Comparison of ENCODE assay signal across 20 cellular contexts in the genomic region with DNA sequence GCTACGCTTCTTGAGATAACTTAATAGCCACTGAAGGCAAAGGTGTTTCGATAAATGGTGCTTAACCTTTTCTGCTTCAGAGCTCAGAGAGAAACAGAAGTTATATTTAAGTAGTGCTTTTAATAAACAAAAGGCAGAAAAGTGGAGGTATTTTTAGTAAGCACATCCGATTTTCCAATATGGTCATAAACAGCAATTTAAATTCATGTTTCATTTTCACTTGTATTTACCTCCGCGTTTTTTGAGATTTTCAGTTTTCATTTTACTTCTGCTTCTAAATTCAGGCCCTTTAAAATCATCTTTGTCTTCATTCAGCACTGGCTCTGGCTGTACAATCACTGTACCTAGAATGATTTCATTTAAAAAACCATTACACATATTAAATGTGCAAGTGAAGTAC.
A peak's percentile ranks its signal among the peaks of the same experiment; 100 is the strongest.
DNase-seq lines count a peak whose midpoint lies in the region; ATAC-seq and TF ChIP-seq lines count a peak whose summit lies in the region.
"Had no signal": no experiment of that assay in that cellular context is flagged by ENCODE, and none has a peak within 500 bp of the region (broad histone marks: within the 10 kb centered on the region; RNA-seq: fewer than 3 reads in every experiment).

No MANE protein-coding gene starts in this region.

- H3K9me3 ChIP-seq in A673 (ENCODE audit: low read depth, low read length, poor library complexity, severe bottlenecking): no peaks in the 10 kb centered on the region
- H3K9me3 ChIP-seq: Caco-2, neutrophil had no signal

- no peak for DNase-seq in stimulated activated naive CD8-positive, alpha-beta T cell treated with anti-CD3 and anti-CD28 coated beads, Interleukin-15, Interleukin-2, amounts not matched to agents 100 U/mL and 50 U/mL, for 24 hours
- DNase-seq in amniotic stem cell (lab: John Stamatoyannopoulos, UW): no peak
- DNase-seq in ecto neural progenitor cell (ENCODE audit: low spot score): no peak
- DNase-seq in A673 (ENCODE audit: low spot score): no peak
- DNase-seq in NCI-H2171 treated with DMSO at 0.1 percent for 48 hours (lab: John Stamatoyannopoulos, UW): no peak
- DNase-seq: activated T-cell treated with anti-CD3 and anti-CD28 coated beads for 4 hours; Caco-2; caudate nucleus; endodermal cell; hippocampal formation; kidney glomerular epithelial cell; SHP77; stimulated activated CD4-positive, alpha-beta T cell treated with anti-CD3 and anti-CD28 coated beads, Interleukin-1b, Interleukin-23, amount 100 ng/mL, for 48 hours had no signal

- no peaks in the 10 kb centered on the region for H3K27me3 ChIP-seq in A673 (replicated peaks; ENCODE audit: insufficient read depth, low read depth, low read length, poor library complexity)
- H3K27me3 ChIP-seq: neutrophil had no signal

- BruUV-seq in A673 (replicated peaks; lab: Mats Ljungman, UMichigan): no TSS peak

- no peaks in the 10 kb centered on the region for H3K4me1 ChIP-seq in A673 (ENCODE audit: insufficient read depth, low read length, poor library complexity, severe bottlenecking)
- H3K4me1 ChIP-seq: Caco-2 had no signal

- H3K4me1 Mint-ChIP-seq in stimulated activated naive CD8-positive, alpha-beta T cell treated with anti-CD3 and anti-CD28 coated beads, Interleukin-15, Interleukin-2, amounts not matched to agents 100 ng/mL and 50 ng/mL, for 24 hours (ENCODE audit: low read depth): peaks cover 8% of the 10 kb centered on the region
- H3K4me1 Mint-ChIP-seq: mesothelial cell of epicardium had no signal

- no peak overlapping the region for H3K4me3 Mint-ChIP-seq in stimulated activated naive CD8-positive, alpha-beta T cell treated with anti-CD3 and anti-CD28 coated beads, Interleukin-15, Interleukin-2, amounts not matched to agents 100 ng/mL and 50 ng/mL, for 24 hours
- H3K4me3 Mint-ChIP-seq: endodermal cell, mesothelial cell of epicardium had no signal

- CTCF ChIA-PET in A673 (lab: Charles Lee): no interaction called here

- peaks cover 24% of the 10 kb centered on the region for H3K36me3 Mint-ChIP-seq in stimulated activated naive CD8-positive, alpha-beta T cell treated with anti-CD3 and anti-CD28 coated beads, Interleukin-15, Interleukin-2, amounts not matched to agents 100 ng/mL and 50 ng/mL, for 24 hours (ENCODE audit: low read depth)

- POLR2A ChIA-PET in A673 (lab: Charles Lee; ENCODE audit: low non-redundant PET): no interaction called here

- TF ChIP-seq CTCF in VCaP (conservative IDR thresholded peaks at IDR 0.05) (no peak), A673 (conservative IDR thresholded peaks at IDR 0.05; ENCODE audit: low read depth, low read length) (no peak)

- H3K27ac Mint-ChIP-seq in stimulated activated naive CD8-positive, alpha-beta T cell treated with anti-CD3 and anti-CD28 coated beads, Interleukin-15, Interleukin-2, amounts not matched to agents 100 ng/mL and 50 ng/mL, for 24 hours: peak overlapping the region; percentile 26
- H3K27ac Mint-ChIP-seq: endodermal cell, mesothelial cell of epicardium had no signal

- peaks cover 6% of the 10 kb centered on the region for H3K36me3 ChIP-seq in A673 (ENCODE audit: insufficient read depth, low read length, poor library complexity, severe bottlenecking)

- H3K27ac ChIP-seq in VCaP: peak overlapping the region; percentile 41; the same call in 1 of the 2 replicates
- no peak overlapping the region for H3K27ac ChIP-seq in A673 (ENCODE audit: low read depth, low read length, poor library complexity, severe bottlenecking)
- H3K27ac ChIP-seq: neutrophil had no signal

- no peaks in the 10 kb centered on the region for H3K27me3 Mint-ChIP-seq in stimulated activated naive CD8-positive, alpha-beta T cell treated with anti-CD3 and anti-CD28 coated beads, Interleukin-15, Interleukin-2, amounts not matched to agents 100 ng/mL and 50 ng/mL, for 24 hours

- ATAC-seq in stimulated activated naive CD8-positive, alpha-beta T cell treated with anti-CD3 and anti-CD28 coated beads, Interleukin-15, Interleukin-2, amounts not matched to agents 100 U/mL and 50 U/mL, for 24 hours: no peak
- ATAC-seq in GM21529 (IDR thresholded peaks at IDR 0.05; ENCODE audit: unreplicated experiment): peak; percentile 60
- ATAC-seq: activated CD4-positive, CD25-positive, alpha-beta regulatory T cell treated with anti-CD3 and anti-CD28 coated beads, Interleukin-2, amount 50 U/mL, for 24 hours; sciatic nerve had no signal

- H3K4me3 ChIP-seq in A673 (ENCODE audit: low read depth, low read length, poor library complexity, severe bottlenecking): no peak overlapping the region

- intact Hi-C loops in A673 (cut with micrococcal nuclease; ENCODE audit: unreplicated experiment): no loop called here

- H3K9me3 Mint-ChIP-seq in stimulated activated naive CD8-positive, alpha-beta T cell treated with anti-CD3 and anti-CD28 coated beads, Interleukin-15, Interleukin-2, amounts not matched to agents 100 ng/mL and 50 ng/mL, for 24 hours: no peaks in the 10 kb centered on the region
